13 cellular contexts compared by ENCODE assay signal in genomic region chr6:150928882-150929281, GRCh38.
DNase-seq lines count a peak whose midpoint lies in the region; ATAC-seq and TF ChIP-seq lines count a peak whose summit lies in the region.
"Had no signal": no experiment of that assay in that cellular context is flagged by ENCODE, and none has a peak within 500 bp of the region (broad histone marks: within the 10 kb centered on the region; RNA-seq: fewer than 3 reads in every experiment).

No MANE protein-coding gene starts in this region.

- H4K8ac ChIP-seq in IMR-90 (ENCODE audit: low read depth in 2 of 2, low read length in 2 of 2): peak overlapping the region; percentile 28 to 76; a peak in 3 of 4 replicates

- intact Hi-C loops in IMR-90 (cut with micrococcal nuclease) (no loop called here), psoas muscle (cut with DNase I) (no loop called here), body of pancreas (cut with DNase I) (no loop called here)

- H3K4ac ChIP-seq in IMR-90 (ENCODE audit: low read depth, low read length): peak overlapping the region; percentile 82

- H3F3A ChIP-seq in neural progenitor cell (ENCODE audit: low read depth): no peaks in the 10 kb centered on the region

- CTCF ChIA-PET in GM10248 (lab: Yijun Ruan, JAX): interaction anchor here (0.7 to 3.2 kb wide), 16 partner anchors 10 to 409 kb away, joined by 3 to 44 read pairs (median 4); no protein-coding TSS in a partner anchor
- CTCF ChIA-PET in IMR-90 (lab: Yijun Ruan, JAX): interaction anchor here (0.6 to 1.5 kb wide), 6 partner anchors 9 to 376 kb away, joined by 3 to 6 read pairs (median 4); no protein-coding TSS in a partner anchor

- peaks cover 17 to 54% of the 10 kb centered on the region in 2 experiments for H3K79me1 ChIP-seq in IMR-90 (ENCODE audit: low read depth in 1 of 2, low read length in 2 of 2)

- H2AFZ ChIP-seq in IMR-90 (replicated peaks; ENCODE audit: low read length, poor library complexity) (no peak overlapping the region), neural progenitor cell (replicated peaks) (no peak overlapping the region)

- BruUV-seq in IMR-90 (replicated peaks; lab: Mats Ljungman, UMichigan): no TSS peak

- no peaks in the 10 kb centered on the region for H3K79me2 ChIP-seq in neural progenitor cell (ENCODE audit: low read depth)

- H2AK5ac ChIP-seq in IMR-90 (ENCODE audit: low read depth, low read length): peak overlapping the region; percentile 81

- no peak overlapping the region for H3K27ac Mint-ChIP-seq in neural progenitor cell

- peak overlapping the region; percentile 49; the same call in 1 of the 2 replicates for H3K14ac ChIP-seq in IMR-90 (replicated peaks; ENCODE audit: low read depth, low read length)

- H2BK15ac ChIP-seq in IMR-90 (ENCODE audit: low read depth, low read length): peak overlapping the region; percentile 40; the same call in 1 of the 3 replicates

- H3K27me3 Mint-ChIP-seq in neural progenitor cell (ENCODE audit: insufficient read depth, low read depth): peaks cover 2% of the 10 kb centered on the region

- peaks cover 17% of the 10 kb centered on the region for H3K9me1 ChIP-seq in IMR-90 (ENCODE audit: insufficient read depth, low read length)

- peak overlapping the region; percentile 96 for H2BK5ac ChIP-seq in IMR-90 (ENCODE audit: low read depth, low read length, poor library complexity, severe bottlenecking)

- peak overlapping the region; percentile 90 for H4K91ac ChIP-seq in IMR-90 (ENCODE audit: insufficient read depth, low read depth, low read length)

- no peak for TF ChIP-seq RAD21 in IMR-90 (IDR thresholded peaks at IDR 0.05; ENCODE audit: low read length)

- POLR2A ChIA-PET in GM10248 (lab: Yijun Ruan, JAX) (no interaction called here), IMR-90 (lab: Charles Lee; ENCODE audit: unreplicated experiment) (no interaction called here)

- H3K4me3 ChIP-seq in IMR-90 (ENCODE audit: insufficient read depth, low read depth, low read length) (no peak overlapping the region), cardiac fibroblast (replicated peaks in 1 of 2; ENCODE audit: low read depth in 2 of 2, low read length in 2 of 2) (no peak overlapping the region), neural progenitor cell (no peak overlapping the region), psoas muscle (no peak overlapping the region), body of pancreas (no peak overlapping the region)
- H3K4me3 ChIP-seq: pancreas had no signal

- peaks cover 30% of the 10 kb centered on the region for H3K4me1 ChIP-seq in IMR-90 (ENCODE audit: control insufficient read depth, insufficient read depth, low read length)
- H3K4me1 ChIP-seq in neural progenitor cell: no peaks in the 10 kb centered on the region
- no peaks in the 10 kb centered on the region for H3K4me1 ChIP-seq in psoas muscle
- H3K4me1 ChIP-seq in body of pancreas: no peaks in the 10 kb centered on the region
- H3K4me1 ChIP-seq: pancreas had no signal

- no peak overlapping the region for H3K4me3 Mint-ChIP-seq in neural progenitor cell

- H3K9me3 ChIP-seq in IMR-90 (ENCODE audit: control insufficient read depth, insufficient read depth, low read length) (no peaks in the 10 kb centered on the region), neural progenitor cell (ENCODE audit: low read depth) (no peaks in the 10 kb centered on the region), psoas muscle (no peaks in the 10 kb centered on the region), body of pancreas (no peaks in the 10 kb centered on the region)
- H3K9me3 ChIP-seq: pancreas had no signal

- DNase-seq in GM10248 (ENCODE audit: extremely low spot score): peak; percentile 39
- DNase-seq in IMR-90: no peak
- no peak for DNase-seq in cardiac fibroblast (ENCODE audit: low read depth in 2 of 2)
- DNase-seq in neural progenitor cell (ENCODE audit: low spot score): peak; percentile 27
- no peak for DNase-seq in psoas muscle
- no peak for DNase-seq in body of pancreas
- DNase-seq: amniotic stem cell; DMS79; NCI-H526; pancreas; stimulated activated CD4-positive, alpha-beta T cell treated with anti-CD3 and anti-CD28 coated beads, Interleukin-4, amount 100 ng/mL, for 1 hour had no signal

- TF ChIP-seq POLR2A in IMR-90 (IDR thresholded peaks at IDR 0.05; ENCODE audit: low read depth, low read length) (no peak), body of pancreas (IDR thresholded peaks at IDR 0.05) (no peak)

- in situ Hi-C loops in IMR-90 (cut with MboI; ENCODE audit: low sequenced_read_pairs): no loop called here

- WGBS in IMR-90 (ENCODE audit: extremely low coverage in 2 of 2, insufficient read length in 1 of 2), 2 experiments: no CpG with 5 or more reads among the region's 3 CpGs
- WGBS in psoas muscle, 3 donors: 58 to 74% (median 62%) methylated on average over 3 of the region's 3 CpGs
- 72 to 94% methylated on average over 2 to 3 of the region's 3 CpGs for WGBS in body of pancreas, 2 donors

- H4K20me1 ChIP-seq in IMR-90 (ENCODE audit: insufficient read depth, low read length) (no peaks in the 10 kb centered on the region), neural progenitor cell (ENCODE audit: low read depth) (no peaks in the 10 kb centered on the region)

- H3K4me2 ChIP-seq in IMR-90 (ENCODE audit: low read depth, low read length) (no peak overlapping the region), neural progenitor cell (no peak overlapping the region)

- H2BK20ac ChIP-seq in IMR-90 (ENCODE audit: low read depth, low read length): peak overlapping the region; percentile 58

- H3K4me1 Mint-ChIP-seq in neural progenitor cell: no peaks in the 10 kb centered on the region

- peak overlapping the region; percentile 80 for H3K18ac ChIP-seq in IMR-90 (ENCODE audit: low read depth, low read length)

- H3K9ac ChIP-seq in IMR-90 (ENCODE audit: low read depth, low read length) (peak overlapping the region; percentile 9), neural progenitor cell (no peak overlapping the region)

- no peak overlapping the region for H3K56ac ChIP-seq in IMR-90 (ENCODE audit: extremely low read depth, insufficient read depth, low read length)

- dilution Hi-C loops in IMR-90 (cut with HindIII; ENCODE audit: low sequenced_read_pairs, unreplicated experiment): no loop called here

- H3K27me3 ChIP-seq in IMR-90 (ENCODE audit: control insufficient read depth, insufficient read depth, low read length): no peaks in the 10 kb centered on the region
- H3K27me3 ChIP-seq in neural progenitor cell: no peaks in the 10 kb centered on the region
- H3K27me3 ChIP-seq in psoas muscle (ENCODE audit: insufficient read depth in 3 of 3, low read length in 2 of 3): no peaks in the 10 kb centered on the region
- H3K27me3 ChIP-seq in body of pancreas: no peaks in the 10 kb centered on the region
- H3K27me3 ChIP-seq: pancreas had no signal

- peak; percentile 53 for TF ChIP-seq CTCF in GM10248 (IDR thresholded peaks at IDR 0.05; ENCODE audit: control extremely low read depth, extremely low read depth, low read depth, missing control alignments)
- TF ChIP-seq CTCF in IMR-90 (conservative IDR thresholded peaks at IDR 0.05; ENCODE audit: low read depth, low read length): peak; percentile 20; the same call in 1 of the 2 replicates
- peak; percentile 27 for TF ChIP-seq CTCF in cardiac fibroblast (IDR thresholded peaks at IDR 0.05; ENCODE audit: low read depth, low read length)
- peak; percentile 53 for TF ChIP-seq CTCF in neural progenitor cell (IDR thresholded peaks at IDR 0.05)
- TF ChIP-seq CTCF in psoas muscle (IDR thresholded peaks at IDR 0.05): no peak
- peak in 1 of 7 experiments; percentile 11 for TF ChIP-seq CTCF in body of pancreas (IDR thresholded peaks at IDR 0.05)

- H2BK120ac ChIP-seq in IMR-90 (ENCODE audit: low read depth, low read length): peak overlapping the region; percentile 74

- H3K27ac ChIP-seq in IMR-90 (ENCODE audit: insufficient read depth, low read length) (peak overlapping the region; percentile 63; the same call in 1 of the 2 replicates), neural progenitor cell (no peak overlapping the region), psoas muscle (no peak overlapping the region), body of pancreas (no peak overlapping the region)
- H3K27ac ChIP-seq: pancreas had no signal

- peaks cover 7% of the 10 kb centered on the region for H3K36me3 Mint-ChIP-seq in neural progenitor cell

- no peak overlapping the region for H2AK9ac ChIP-seq in IMR-90 (replicated peaks; ENCODE audit: low read depth, low read length, poor library complexity)

- 0 out of 2 replicates have a peak overlapping the region, but pooled peaks have one; percentile 28 for H3K23ac ChIP-seq in IMR-90 (ENCODE audit: low read depth, low read length)

- no peaks in the 10 kb centered on the region for H3K9me3 Mint-ChIP-seq in neural progenitor cell

- ATAC-seq in IMR-90 (ENCODE audit: low read depth) (no peak), psoas muscle (no peak), body of pancreas (no peak), HG02938 (IDR thresholded peaks at IDR 0.05; ENCODE audit: unreplicated experiment) (no peak)
- ATAC-seq: left lobe of liver, pancreas had no signal

- peak overlapping the region; percentile 89 for H4K5ac ChIP-seq in IMR-90 (ENCODE audit: low read depth, low read length)

- H3K36me3 ChIP-seq in IMR-90 (ENCODE audit: control insufficient read depth, insufficient read depth, low read length) (peaks cover 39% of the 10 kb centered on the region), neural progenitor cell (no peaks in the 10 kb centered on the region), psoas muscle (ENCODE audit: insufficient read depth in 1 of 2, low read depth in 1 of 2) (no peaks in the 10 kb centered on the region), body of pancreas (replicated peaks in 1 of 2; ENCODE audit: insufficient read depth in 1 of 2, low read depth in 2 of 2) (no peaks in the 10 kb centered on the region)

TF ChIP-seq in IMR-90, 13 proteins besides CTCF, POLR2A, EP300 and RAD21 (continues in another document):
- no peak for TF ChIP-seq CEBPB (IDR thresholded peaks at IDR 0.05; ENCODE audit: low read depth, low read length)
- no peak for TF ChIP-seq RCOR1 (IDR thresholded peaks at IDR 0.05; ENCODE audit: insufficient replicate concordance, low read length)
- TF ChIP-seq NFE2L2 (IDR thresholded peaks at IDR 0.05; ENCODE audit: low read depth, low read length): no peak
- TF ChIP-seq RFX5 (IDR thresholded peaks at IDR 0.05; ENCODE audit: low read depth, low read length): no peak
- TF ChIP-seq MAFK (IDR thresholded peaks at IDR 0.05; ENCODE audit: low read depth, low read length): no peak
- no peak for TF ChIP-seq FOS (IDR thresholded peaks at IDR 0.05; ENCODE audit: low read depth, low read length)
- no peak for TF ChIP-seq CHD1 (IDR thresholded peaks at IDR 0.05; ENCODE audit: low read depth, low read length)
- TF ChIP-seq, protein P1, sequence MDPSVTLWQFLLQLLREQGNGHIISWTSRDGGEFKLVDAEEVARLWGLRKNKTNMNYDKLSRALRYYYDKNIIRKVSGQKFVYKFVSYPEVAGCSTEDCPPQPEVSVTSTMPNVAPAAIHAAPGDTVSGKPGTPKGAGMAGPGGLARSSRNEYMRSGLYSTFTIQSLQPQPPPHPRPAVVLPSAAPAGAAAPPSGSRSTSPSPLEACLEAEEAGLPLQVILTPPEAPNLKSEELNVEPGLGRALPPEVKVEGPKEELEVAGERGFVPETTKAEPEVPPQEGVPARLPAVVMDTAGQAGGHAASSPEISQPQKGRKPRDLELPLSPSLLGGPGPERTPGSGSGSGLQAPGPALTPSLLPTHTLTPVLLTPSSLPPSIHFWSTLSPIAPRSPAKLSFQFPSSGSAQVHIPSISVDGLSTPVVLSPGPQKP (IDR thresholded peaks at IDR 0.05; ENCODE audit: borderline replicate concordance, low read depth, low read length): no peak

Comparison
In these comparisons a context has a peak if more than half of its experiments do, and no peak if none do; other contexts are left out.
1. DNase-seq: peak in GM10248 (single experiment) and neural progenitor cell (single experiment); none in IMR-90 (single experiment), cardiac fibroblast (0 of 2), psoas muscle (0 of 2) and body of pancreas (0 of 4).